9 cellular contexts compared by ENCODE assay signal in genomic region chr16:66486773-66487579, GRCh38. TPM values are rescaled to one million over a fixed set of nuclear protein-coding genes. Genes with fewer than 3 reads are reported as not detected.
DNase-seq lines count a peak whose midpoint lies in the region; ATAC-seq and TF ChIP-seq lines count a peak whose summit lies in the region.
"Had no signal": no experiment of that assay in that cellular context is flagged by ENCODE, and none has a peak within 500 bp of the region (broad histone marks: within the 10 kb centered on the region; RNA-seq: fewer than 3 reads in every experiment).

No MANE protein-coding gene starts in this region.

- WGBS in GM23248 (ENCODE audit: low coverage in 1 of 2, low lambda C conversion rate in 2 of 2, missing lambda C conversion rate in 2 of 2), 2 experiments, result 53 to 60% methylated on average over 3 of the region's 3 CpGs
- 67 to 72% (median 71%) methylated on average over 3 of the region's 3 CpGs for WGBS in psoas muscle, 3 donors

- peak overlapping the region; percentile 10 for H3K27ac ChIP-seq in GM23248
- H3K27ac ChIP-seq in foreskin keratinocyte, result no peak overlapping the region
- no peak overlapping the region for H3K27ac ChIP-seq in psoas muscle

- H3K9me2 ChIP-seq in GM23248 (ENCODE audit: insufficient read depth), result no peaks in the 10 kb centered on the region

- no peaks in the 10 kb centered on the region for H4K20me1 ChIP-seq in GM23248 (ENCODE audit: insufficient read depth)

- H3K36me3 ChIP-seq in GM23248 (ENCODE audit: low read depth) (no peaks in the 10 kb centered on the region), psoas muscle (ENCODE audit: insufficient read depth in 1 of 2, low read depth in 1 of 2) (no peaks in the 10 kb centered on the region)

- 0 out of 2 replicates have a peak, but pooled peaks cover 6% of the 10 kb centered on the region for H3F3A ChIP-seq in GM23248 (ENCODE audit: insufficient read depth)

- intact Hi-C loops in psoas muscle (cut with DNase I), result loop anchor here in 1 of 2 donors (10.0 kb wide), 1 partner anchor 118 kb away; the partner anchor contains the start of gene CMTM3

- no peaks in the 10 kb centered on the region for H3K27me3 ChIP-seq in GM23248 (replicated peaks; ENCODE audit: insufficient read depth)
- no peaks in the 10 kb centered on the region for H3K27me3 ChIP-seq in foreskin keratinocyte
- no peaks in the 10 kb centered on the region for H3K27me3 ChIP-seq in psoas muscle (ENCODE audit: insufficient read depth in 3 of 3, low read length in 2 of 3)

- TF ChIP-seq CTCF in foreskin keratinocyte (conservative IDR thresholded peaks at IDR 0.05) (no peak), psoas muscle (IDR thresholded peaks at IDR 0.05) (no peak)

- no peak overlapping the region for H3K4me3 ChIP-seq in GM23248
- H3K4me3 ChIP-seq in psoas muscle, result no peak overlapping the region

- H3K9me3 ChIP-seq in GM23248 (ENCODE audit: low read depth) (no peaks in the 10 kb centered on the region), psoas muscle (no peaks in the 10 kb centered on the region)

- H2AFZ ChIP-seq in GM23248, result no peak overlapping the region

- H3K4me1 ChIP-seq in GM23248 (ENCODE audit: insufficient read depth) (peaks cover 10% of the 10 kb centered on the region), foreskin keratinocyte (no peaks in the 10 kb centered on the region), psoas muscle (no peaks in the 10 kb centered on the region)

- H3K79me2 ChIP-seq in GM23248 (ENCODE audit: insufficient read depth), result no peaks in the 10 kb centered on the region

- peak; percentile 88 for DNase-seq in GM23248
- DNase-seq in foreskin keratinocyte, result peak in 1 of 2 donors; percentile 60
- no peak for DNase-seq in psoas muscle
- no peak for DNase-seq in HuH-7.5 (ENCODE audit: low spot score)
- DNase-seq in activated CD4-positive, alpha-beta T cell treated with anti-CD3 and anti-CD28 coated beads, Interleukin-2, amount 50 U/mL, for 4 hours, result no peak
- DNase-seq in NCI-H82 treated with DMSO at 0.1 percent for 48 hours (lab: John Stamatoyannopoulos, UW; ENCODE audit: unreplicated experiment), result no peak
- no peak for DNase-seq in T-helper 2 cell
- DNase-seq: stimulated activated naive CD8-positive, alpha-beta T cell treated with anti-CD3 and anti-CD28 coated beads, Interleukin-15, Interleukin-2, amounts not matched to agents 100 U/mL and 50 U/mL, for 24 hours had no signal

- in situ Hi-C loops in GM23248 (cut with MboI), result loop anchor here (10.0 kb wide), 1 partner anchor 82 kb away; no protein-coding TSS in a partner anchor

- ATAC-seq in SK-N-SH treated with all-trans-retinoic acid at 6 μM for 48 hours (peak; percentile 61), foreskin keratinocyte (peak; percentile 17), psoas muscle (peak; percentile 13 to 33 (median 18))
- ATAC-seq: stimulated activated naive CD8-positive, alpha-beta T cell treated with anti-CD3 and anti-CD28 coated beads, Interleukin-15, Interleukin-2, amounts not matched to agents 100 U/mL and 50 U/mL, for 24 hours had no signal

- no peak overlapping the region for H3K9ac ChIP-seq in GM23248

- peak overlapping the region; percentile 9 for H3K4me2 ChIP-seq in GM23248 (ENCODE audit: unreplicated experiment)

TF ChIP-seq in SK-N-SH treated with all-trans-retinoic acid at 6 μM for 48 hours, 23 proteins besides CTCF, POLR2A, EP300 and RAD21:
- TF ChIP-seq ZNF565 (CRISPR knock-in tag; conservative IDR thresholded peaks at IDR 0.05; ENCODE audit: low read depth), result no peak
- TF ChIP-seq ZFP3 (CRISPR knock-in tag; IDR thresholded peaks at IDR 0.05), result no peak
- no peak for TF ChIP-seq ZFP30 (CRISPR knock-in tag; IDR thresholded peaks at IDR 0.05)

RNA-seq across cellular contexts. Expression of gene BEAN1, which starts 59.9 kb away (rescaled TPM):
- total RNA-seq in GM23248 (2014; rRNA removed; shearing (Covaris generic)), result 0.32 and 1.1 TPM in 2 replicates
- polyA plus RNA-seq in GM23248 (2016; fragmentation: Nextera tagmentation; extraction: Ambion mirVana) (0.50 and 0.89 TPM in 2 replicates), foreskin keratinocyte (0.04 and 0.37 TPM in 2 replicates), psoas muscle (under 1 TPM in 2 of 3 donors, not detected in 1; 0.01 to 0.08 TPM)
- total RNA-seq in foreskin keratinocyte (0.10 and 0.14 TPM in 2 replicates), psoas muscle (not detected)
